Comparison of ENCODE assay signal across 8 cellular contexts in genomic region chr7:77537136-77537594, GRCh38. TPM values are rescaled to one million over a fixed set of nuclear protein-coding genes. Genes with fewer than 3 reads are reported as not detected.
DNase-seq lines count a peak whose midpoint lies in the region; ATAC-seq and TF ChIP-seq lines count a peak whose summit lies in the region.

TSS of gene PTPN12 (plus strand) at chr7:77537295. CDS start at chr7:77537547, 252 bp downstream.

- H3K4me1 ChIP-seq in foreskin keratinocyte: peaks cover 36% of the 10 kb centered on the region

- peak within 1 kb of the TSS; percentile 96 to 98 (median 96) for H3K27ac Mint-ChIP-seq in CD14-positive monocyte

- H3K27me3 Mint-ChIP-seq in CD14-positive monocyte (ENCODE audit: low read depth in 3 of 3): no peaks in the 10 kb centered on the region

- no peak for TF ChIP-seq CTCF in CD14-positive monocyte (IDR thresholded peaks at IDR 0.05)
- no peak for TF ChIP-seq CTCF in WI38 (IDR thresholded peaks at IDR 0.05; ENCODE audit: low read depth, low read length)
- no peak for TF ChIP-seq CTCF in foreskin keratinocyte (conservative IDR thresholded peaks at IDR 0.05)

- peaks cover 44% of the 10 kb centered on the region for H3K4me1 Mint-ChIP-seq in CD14-positive monocyte

- intact Hi-C loops in CD14-positive monocyte (cut with micrococcal nuclease): loop anchor here (2.0 to 10.0 kb wide), 4 partner anchors 14 to 122 kb away; partner anchors contain the start of gene GSAP (in 1 of the 2)

- H3K27ac ChIP-seq in foreskin keratinocyte: peak within 1 kb of the TSS; percentile 84

- H3K4me3 Mint-ChIP-seq in CD14-positive monocyte: peak within 1 kb of the TSS; percentile 95 to 96

- peak within 1 kb of the TSS; percentile 75 for H3K4me3 ChIP-seq in WI38 (ENCODE audit: low read depth, low read length)

- DNase-seq in CD14-positive monocyte (ENCODE audit: low spot score) (no peak), HT-29 (ENCODE audit: low spot score) (no peak), foreskin keratinocyte (no peak), nucleus accumbens (lab: John Stamatoyannopoulos, UW) (peak in 29 of 56 donors; percentile 4 to 94 (median 80)), superior temporal gyrus (ENCODE audit: extremely low spot score) (no peak)

- H3K9me3 Mint-ChIP-seq in CD14-positive monocyte: peaks cover 0 to 5% (median 2%) of the 10 kb centered on the region in 7 donors

- H3K27me3 ChIP-seq in foreskin keratinocyte: no peaks in the 10 kb centered on the region

- peak; percentile 34 for ATAC-seq in GM19328 (IDR thresholded peaks at IDR 0.05; ENCODE audit: unreplicated experiment)
- peak; percentile 67 for ATAC-seq in foreskin keratinocyte
- no peak for ATAC-seq in HG03378 (IDR thresholded peaks at IDR 0.05; ENCODE audit: unreplicated experiment)

- peaks cover 2 to 15% of the 10 kb centered on the region in 2 donors for H3K36me3 Mint-ChIP-seq in CD14-positive monocyte

RNA-seq across cellular contexts. Expression of gene PTPN12, which starts in this region (rescaled TPM):
- polyA plus RNA-seq in CD14-positive monocyte: 10 to 100 TPM in 1 of 2 donors, 1 to 10 TPM in 1; 6.6 to 11.8 TPM
- total RNA-seq in HT-29 (2014; rRNA removed; shearing (Covaris generic)): 23.6 and 29.6 TPM in 2 replicates
- total RNA-seq in foreskin keratinocyte: 63.4 and 75.4 TPM in 2 replicates
- 26.4 and 28.2 TPM in 2 replicates for polyA plus RNA-seq in foreskin keratinocyte

Comparison
In these comparisons a context has a peak if more than half of its experiments do, and no peak if none do; other contexts are left out.
1. DNase-seq: peak in nucleus accumbens (29 of 56); none in CD14-positive monocyte (single experiment), HT-29 (single experiment), foreskin keratinocyte (0 of 2) and superior temporal gyrus (single experiment).